Comparison of ENCODE assay signal across 1 cellular context in genomic region chr4:54542540-54543041, GRCh38.
TF ChIP-seq lines count a peak whose summit lies in the region.

No MANE protein-coding gene starts in this region.

TF ChIP-seq in K562, 482 proteins besides CTCF, POLR2A, EP300 and RAD21 (continued from another document and continues in another):
- TF ChIP-seq MGA (IDR thresholded peaks at IDR 0.05) (no peak), MXI1 (IDR thresholded peaks at IDR 0.05; ENCODE audit: low read depth, low read length) (no peak), ZNF175 (CRISPR knock-in tag; IDR thresholded peaks at IDR 0.05; ENCODE audit: low read depth) (peak; percentile 87), FOXM1 (IDR thresholded peaks at IDR 0.05; ENCODE audit: low read depth) (peak; percentile 79), FOXM1 (CRISPR knock-in tag; IDR thresholded peaks at IDR 0.05; ENCODE audit: low read depth) (no peak), STAT6 (CRISPR knock-in tag; IDR thresholded peaks at IDR 0.05) (no peak), RBFOX2 (IDR thresholded peaks at IDR 0.05; ENCODE audit: low read depth, low read length) (no peak), JUND (IDR thresholded peaks at IDR 0.05; ENCODE audit: borderline replicate concordance, low read depth, low read length) (peak; percentile 76; the same call in 1 of the 2 replicates), JUND (tag; IDR thresholded peaks at IDR 0.05; ENCODE audit: borderline replicate concordance, low read depth, low read length) (peak; percentile 62; the same call in 1 of the 3 replicates), TRIM25 (IDR thresholded peaks at IDR 0.05; ENCODE audit: borderline replicate concordance) (no peak), ZNF830 (CRISPR knock-in tag; IDR thresholded peaks at IDR 0.05) (no peak), ELK3 (CRISPR knock-in tag; IDR thresholded peaks at IDR 0.05) (no peak), GTF2A2 (tag; IDR thresholded peaks at IDR 0.05) (no peak), ZKSCAN1 (IDR thresholded peaks at IDR 0.05; ENCODE audit: low read depth, low read length) (peak; percentile 78; the same call in 1 of the 2 replicates), USF2 (CRISPR knock-in tag; IDR thresholded peaks at IDR 0.05) (no peak), SAFB2 (IDR thresholded peaks at IDR 0.05; ENCODE audit: borderline replicate concordance, low read depth, low read length, severe bottlenecking) (no peak), NCOR1 (IDR thresholded peaks at IDR 0.05) (peak; percentile 95), ZNF589 (CRISPR knock-in tag; IDR thresholded peaks at IDR 0.05; ENCODE audit: low read depth) (no peak), ZNF592 (IDR thresholded peaks at IDR 0.05) (no peak), CBX1 (IDR thresholded peaks at IDR 0.05; ENCODE audit: low read depth) (no peak), CEBPZ (IDR thresholded peaks at IDR 0.05; ENCODE audit: borderline replicate concordance, low read depth, low read length) (no peak), NR2C1 (IDR thresholded peaks at IDR 0.05) (no peak), NR2C1 (tag; IDR thresholded peaks at IDR 0.05) (0 out of 2 replicates have a peak, but pooled peaks have one; percentile 11), ARID2 (IDR thresholded peaks at IDR 0.05) (no peak), ELK1 (CRISPR knock-in tag; IDR thresholded peaks at IDR 0.05) (no peak), NUFIP1 (IDR thresholded peaks at IDR 0.05; ENCODE audit: partially characterized antibody) (no peak)
